Comparison of ENCODE assay signal across 8 cellular contexts in genomic region chr2:156320491-156320896, GRCh38. TPM values are rescaled to one million over a fixed set of nuclear protein-coding genes. Genes with fewer than 3 reads are reported as not detected.
A peak's percentile ranks its signal among the peaks of the same experiment; 100 is the strongest.
DNase-seq lines count a peak whose midpoint lies in the region; ATAC-seq and TF ChIP-seq lines count a peak whose summit lies in the region.

No MANE protein-coding gene starts in this region.

- H3K36me3 Mint-ChIP-seq in T-cell: peaks cover 12% of the 10 kb centered on the region
- peaks cover 4% of the 10 kb centered on the region for H3K36me3 Mint-ChIP-seq in stimulated activated memory B cell treated with anti-CD40 and anti-IgM and Interleukin-4, amounts not matched to agents 10 μg/mL and 1 μg/mL and 100 μg/mL, for 72 hours

- no peak overlapping the region for H3K27ac Mint-ChIP-seq in T-cell
- no peak overlapping the region for H3K27ac Mint-ChIP-seq in stimulated activated memory B cell treated with anti-CD40 and anti-IgM and Interleukin-4, amounts not matched to agents 10 μg/mL and 1 μg/mL and 100 μg/mL, for 72 hours

- peaks cover 41% of the 10 kb centered on the region for H3K27me3 ChIP-seq in effector memory CD4-positive, alpha-beta T cell (replicated peaks; ENCODE audit: control insufficient read depth, insufficient read depth, low read length, poor library complexity, severe bottlenecking)

- peak overlapping the region in 2 of 3 donors; percentile 28 to 74 for H3K4me3 Mint-ChIP-seq in T-cell
- H3K4me3 Mint-ChIP-seq in stimulated activated memory B cell treated with anti-CD40 and anti-IgM and Interleukin-4, amounts not matched to agents 10 μg/mL and 1 μg/mL and 100 μg/mL, for 72 hours: no peak overlapping the region

- CTCF ChIA-PET in T-cell (lab: Charles Lee): interaction anchor here in 1 of 2 donors (1.0 kb wide), 1 partner anchor 83 kb away, joined by 8 read pairs; no protein-coding TSS in a partner anchor

- TF ChIP-seq CTCF in AG09319 (IDR thresholded peaks at IDR 0.05; ENCODE audit: low read depth, low read length): peak; percentile 9
- no peak for TF ChIP-seq CTCF in fibroblast of villous mesenchyme (IDR thresholded peaks at IDR 0.05; ENCODE audit: insufficient read depth, low read depth, low read length)
- TF ChIP-seq CTCF in omental fat pad (IDR thresholded peaks at IDR 0.05): no peak

- H3K9me3 ChIP-seq in effector memory CD4-positive, alpha-beta T cell (ENCODE audit: control insufficient read depth, low read length): no peaks in the 10 kb centered on the region

- POLR2A ChIA-PET in T-cell (lab: Charles Lee): no interaction called here

- ATAC-seq in T-cell (replicated peaks in 1 of 4) (peak in 1 of 4 experiments; percentile 3), omental fat pad (ENCODE audit: low FRiP score) (peak; percentile 28)
- no peak for ATAC-seq in stimulated activated memory B cell treated with anti-CD40 and anti-IgM and Interleukin-4, amounts not matched to agents 10 μg/mL and 1 μg/mL and 100 μg/mL, for 72 hours

- H3K4me1 Mint-ChIP-seq in T-cell: peaks cover 40 to 44% (median 41%) of the 10 kb centered on the region in 3 donors
- peaks cover 29% of the 10 kb centered on the region for H3K4me1 Mint-ChIP-seq in stimulated activated memory B cell treated with anti-CD40 and anti-IgM and Interleukin-4, amounts not matched to agents 10 μg/mL and 1 μg/mL and 100 μg/mL, for 72 hours

- peak overlapping the region; percentile 46 for H3K4me3 ChIP-seq in fibroblast of villous mesenchyme (ENCODE audit: low read depth, low read length)
- H3K4me3 ChIP-seq in effector memory CD4-positive, alpha-beta T cell (ENCODE audit: insufficient read depth, low read depth, low read length, poor library complexity, severe bottlenecking): no peak overlapping the region

- H3K27ac ChIP-seq in effector memory CD4-positive, alpha-beta T cell (ENCODE audit: insufficient read depth, low read length, poor library complexity, severe bottlenecking): no peak overlapping the region

- H3K36me3 ChIP-seq in effector memory CD4-positive, alpha-beta T cell (ENCODE audit: control insufficient read depth, insufficient read depth, low read length): no peaks in the 10 kb centered on the region

- DNase-seq in AG09319 (ENCODE audit: extremely low read depth, low read depth) (no peak), T-cell (peak in 2 of 34 experiments; percentile 1 to 4), fibroblast of villous mesenchyme (ENCODE audit: low read depth) (peak; percentile 43), omental fat pad (ENCODE audit: low spot score) (no peak), NOMO-1 treated with dmso at 0.1 percent for 144 hours (lab: John Stamatoyannopoulos, UW; ENCODE audit: unreplicated experiment) (no peak)
- no peak for DNase-seq in activated CD8-positive, alpha-beta memory T cell treated with anti-CD3 and anti-CD28 coated beads for 24 hours
- DNase-seq in effector memory CD4-positive, alpha-beta T cell: no peak

- H3K4me1 ChIP-seq in effector memory CD4-positive, alpha-beta T cell (ENCODE audit: control insufficient read depth, insufficient read depth, low read length, poor library complexity, severe bottlenecking): peaks cover 32% of the 10 kb centered on the region

- peaks cover 70 to 72% of the 10 kb centered on the region in 2 donors for H3K27me3 Mint-ChIP-seq in T-cell
- H3K27me3 Mint-ChIP-seq in stimulated activated memory B cell treated with anti-CD40 and anti-IgM and Interleukin-4, amounts not matched to agents 10 μg/mL and 1 μg/mL and 100 μg/mL, for 72 hours: peaks cover 73% of the 10 kb centered on the region

- no peaks in the 10 kb centered on the region for H3K9me3 Mint-ChIP-seq in T-cell
- no peaks in the 10 kb centered on the region for H3K9me3 Mint-ChIP-seq in stimulated activated memory B cell treated with anti-CD40 and anti-IgM and Interleukin-4, amounts not matched to agents 10 μg/mL and 1 μg/mL and 100 μg/mL, for 72 hours

RNA-seq across cellular contexts. Expression of gene NR4A2, which starts 12.0 kb away (rescaled TPM):
- 100 to 1,000 TPM in 2 of 5 donors, 1 to 10 TPM in 3; 3.7 to 300 (median 6.7) TPM for total RNA-seq in T-cell
- 0.32 TPM in 1 of 2 replicates, not detected in the other for total RNA-seq in fibroblast of villous mesenchyme
- 100 to 1,000 TPM in 1 of 4 donors, 10 to 100 TPM in 2, 1 to 10 TPM in 1; 6.0 to 178 (median 13.6) TPM for total RNA-seq in omental fat pad
